In genomic region chr3:38739396-38739689, GRCh38 we compare ENCODE assay signal across 17 cellular contexts.
"Had no signal": no experiment of that assay in that cellular context is flagged by ENCODE, and none has a peak within 500 bp of the region (broad histone marks: within the 10 kb centered on the region; RNA-seq: fewer than 3 reads in every experiment).

No MANE protein-coding gene starts in this region.

- H3K4me1 Mint-ChIP-seq: activated B cell treated with CpG ODN at 0.5 μM for 24 hours; activated CD4-positive, alpha-beta T cell treated with anti-CD3 and anti-CD28 coated beads, Interleukin-2, amount 10 ng/mL, durations not matched to agents 24 days and 14 days; activated CD8-positive, alpha-beta memory T cell treated with anti-CD3 and anti-CD28 coated beads, Interleukin-2, amount 10 ng/mL, durations not matched to agents 7 days and 5 days; activated naive CD4-positive, alpha-beta T cell treated with anti-CD3 and anti-CD28 coated beads, Interleukin-2, amount 50 U/mL, for 24 hours; T-helper 17 cell had no signal

- H3K4me2 ChIP-seq: KMS-11 had no signal

- H3K36me3 Mint-ChIP-seq: activated CD8-positive, alpha-beta memory T cell treated with anti-CD3 and anti-CD28 coated beads, Interleukin-2, amount 10 ng/mL, durations not matched to agents 7 days and 5 days; activated naive CD4-positive, alpha-beta T cell treated with anti-CD3 and anti-CD28 coated beads, Interleukin-2, amount 50 U/mL, for 24 hours had no signal

- H3K9me3 ChIP-seq: breast epithelium, SJSA1 had no signal

- H3K4me1 ChIP-seq: breast epithelium, SJSA1 had no signal

- H3K9me3 Mint-ChIP-seq: activated B cell treated with CpG ODN at 0.5 μM for 24 hours; activated CD4-positive, alpha-beta T cell treated with anti-CD3 and anti-CD28 coated beads, Interleukin-2, amount 10 ng/mL, durations not matched to agents 24 days and 14 days; activated naive CD4-positive, alpha-beta T cell treated with anti-CD3 and anti-CD28 coated beads, Interleukin-2, amount 50 U/mL, for 24 hours; activated T-cell treated with anti-CD3 and anti-CD28 coated beads, Interleukin-2, amount 50 U/mL, for 24 hours; activated T-helper 1 cell treated with anti-CD3 and anti-CD28 coated beads, Interleukin-12 subunit alpha, Interleukin-12 subunit beta, Interleukin-2, Interleukin-4 antibody, amounts not matched to agents 30 ng/mL and 10 ng/mL and 1 ng/mL, durations not matched to agents 14 hours and 24 hours and 36 hours had no signal

- H3K27ac Mint-ChIP-seq: activated B cell treated with CpG ODN at 0.5 μM for 24 hours; activated CD4-positive, alpha-beta T cell treated with anti-CD3 and anti-CD28 coated beads, Interleukin-2, amount 10 ng/mL, durations not matched to agents 24 days and 14 days; activated CD8-positive, alpha-beta memory T cell treated with anti-CD3 and anti-CD28 coated beads, Interleukin-2, amount 10 ng/mL, durations not matched to agents 7 days and 5 days; activated naive CD4-positive, alpha-beta T cell treated with anti-CD3 and anti-CD28 coated beads, Interleukin-2, amount 50 U/mL, for 24 hours; activated T-cell treated with anti-CD3 and anti-CD28 coated beads, Interleukin-2, amount 50 U/mL, for 24 hours; activated T-helper 1 cell treated with anti-CD3 and anti-CD28 coated beads, Interleukin-12 subunit alpha, Interleukin-12 subunit beta, Interleukin-2, Interleukin-4 antibody, amounts not matched to agents 30 ng/mL and 10 ng/mL and 1 ng/mL, durations not matched to agents 14 hours and 24 hours and 36 hours; T-helper 17 cell had no signal

- H3K4me3 Mint-ChIP-seq: activated B cell treated with CpG ODN at 0.5 μM for 24 hours; activated CD4-positive, alpha-beta T cell treated with anti-CD3 and anti-CD28 coated beads, Interleukin-2, amount 10 ng/mL, durations not matched to agents 24 days and 14 days; activated CD8-positive, alpha-beta memory T cell treated with anti-CD3 and anti-CD28 coated beads, Interleukin-2, amount 10 ng/mL, durations not matched to agents 7 days and 5 days; activated naive CD4-positive, alpha-beta T cell treated with anti-CD3 and anti-CD28 coated beads, Interleukin-2, amount 50 U/mL, for 24 hours; activated T-cell treated with anti-CD3 and anti-CD28 coated beads, Interleukin-2, amount 50 U/mL, for 24 hours; activated T-helper 1 cell treated with anti-CD3 and anti-CD28 coated beads, Interleukin-12 subunit alpha, Interleukin-12 subunit beta, Interleukin-2, Interleukin-4 antibody, amounts not matched to agents 30 ng/mL and 10 ng/mL and 1 ng/mL, durations not matched to agents 14 hours and 24 hours and 36 hours; T-helper 17 cell had no signal

- H3K27ac ChIP-seq: breast epithelium, KMS-11, SJSA1 had no signal

- H3K36me3 ChIP-seq: breast epithelium, SJSA1 had no signal

- H3K4me3 ChIP-seq: breast epithelium, SJSA1 had no signal

- DNase-seq: activated B cell treated with CpG ODN at 0.5 μM for 24 hours; activated CD4-positive, alpha-beta T cell treated with anti-CD3 and anti-CD28 coated beads for 1 hour; activated effector memory CD4-positive, alpha-beta T cell treated with Interleukin-2 at 50 U/mL for 16 hours; activated naive CD4-positive, alpha-beta T cell; activated T-cell treated with anti-CD3 and anti-CD28 coated beads, Interleukin-2, amount 50 U/mL, for 24 hours; aorta; NCI-H1436 treated with DMSO at 0.1 percent for 48 hours; NCI-H187; T-helper 17 cell; T1000 had no signal

- ATAC-seq: T-helper 17 cell had no signal
